8 cellular contexts compared by ENCODE assay signal in genomic region chr10:103693070-103693811, GRCh38.
DNase-seq lines count a peak whose midpoint lies in the region; ATAC-seq and TF ChIP-seq lines count a peak whose summit lies in the region.

No MANE protein-coding gene starts in this region.

- POLR2A ChIA-PET in T-cell (lab: Charles Lee): no interaction called here
- POLR2A ChIA-PET in naive thymus-derived CD4-positive, alpha-beta T cell (lab: Charles Lee): interaction anchor here (0.6 kb wide), 1 partner anchor 31 kb away, joined by 3 read pairs; no protein-coding TSS in a partner anchor

- H3K23me2 ChIP-seq in H9 (ENCODE audit: insufficient read length, low read depth, low read length, poor library complexity, severe bottlenecking): peaks cover 13% of the 10 kb centered on the region

- WGBS in H9 (ENCODE audit: extremely low coverage, insufficient read length, low lambda C conversion rate): no CpG with 5 or more reads among the region's 62 CpGs

- H3K23ac ChIP-seq in H9 (ENCODE audit: insufficient read length, low read depth, low read length): no peak overlapping the region

- no peak overlapping the region for H2BK20ac ChIP-seq in H9 (ENCODE audit: low read depth, low read length, poor library complexity, severe bottlenecking)

- DNase-seq in H9 (no peak), T-cell (peak in 19 of 34 experiments; percentile 8 to 47 (median 23)), cerebellum (ENCODE audit: low spot score) (peak; percentile 77), MG63 (no peak)
- peak in 7 of 9 donors; percentile 24 to 48 (median 32) for DNase-seq in naive thymus-derived CD4-positive, alpha-beta T cell

- H3K4me1 Mint-ChIP-seq in H9 (peaks cover 29 to 39% of the 10 kb centered on the region in 2 experiments), T-cell (peaks cover 23 to 44% (median 32%) of the 10 kb centered on the region in 3 donors)
- H3K4me1 Mint-ChIP-seq in naive thymus-derived CD4-positive, alpha-beta T cell: peaks cover 17 to 48% (median 26%) of the 10 kb centered on the region in 7 donors

- H3K9me3 Mint-ChIP-seq in H9 (no peaks in the 10 kb centered on the region), T-cell (no peaks in the 10 kb centered on the region)
- H3K9me3 Mint-ChIP-seq in naive thymus-derived CD4-positive, alpha-beta T cell: no peaks in the 10 kb centered on the region

- peaks cover 5% of the 10 kb centered on the region; the same call in 1 of the 2 replicates for H3K4me1 ChIP-seq in H9 (ENCODE audit: insufficient read depth, low read length)
- H3K4me1 ChIP-seq in naive thymus-derived CD4-positive, alpha-beta T cell (ENCODE audit: control insufficient read depth in 2 of 2, insufficient read depth in 2 of 2, low read length in 2 of 2): peaks cover 16 to 27% of the 10 kb centered on the region in 2 donors

- ATAC-seq in T-cell (replicated peaks in 1 of 4) (peak; percentile 61 to 65 (median 62)), HG02571 (IDR thresholded peaks at IDR 0.05; ENCODE audit: unreplicated experiment) (no peak), HG03565 (IDR thresholded peaks at IDR 0.05; ENCODE audit: unreplicated experiment) (no peak)
- peak; percentile 72 for ATAC-seq in naive thymus-derived CD4-positive, alpha-beta T cell

- no peak overlapping the region for H4K8ac ChIP-seq in H9 (replicated peaks; ENCODE audit: insufficient read length, low read depth, low read length)

- no peak overlapping the region for H3K4ac ChIP-seq in H9 (ENCODE audit: low read depth, low read length)

- no peak overlapping the region for H4K5ac ChIP-seq in H9 (ENCODE audit: insufficient read length, low read depth, low read length)

- H2BK5ac ChIP-seq in H9 (ENCODE audit: insufficient read length, low read length): no peak overlapping the region

- H4K91ac ChIP-seq in H9 (ENCODE audit: insufficient read length, low read depth, low read length): no peak overlapping the region

- H3K79me1 ChIP-seq in H9 (ENCODE audit: insufficient read depth, low read depth, low read length, poor library complexity, severe bottlenecking): no peaks in the 10 kb centered on the region

- H3K27me3 Mint-ChIP-seq in H9 (ENCODE audit: low read depth): peaks cover 69% of the 10 kb centered on the region
- peaks cover 0 to 3% of the 10 kb centered on the region in 2 donors for H3K27me3 Mint-ChIP-seq in T-cell
- peaks cover 0 to 8% (median 0%) of the 10 kb centered on the region in 5 donors for H3K27me3 Mint-ChIP-seq in naive thymus-derived CD4-positive, alpha-beta T cell

- no peak overlapping the region for H3K27ac ChIP-seq in H9 (ENCODE audit: insufficient read length, low read depth, low read length)
- no peak overlapping the region for H3K27ac ChIP-seq in naive thymus-derived CD4-positive, alpha-beta T cell (ENCODE audit: low read depth, low read length)

- no peaks in the 10 kb centered on the region for H4K20me1 ChIP-seq in H9 (ENCODE audit: control insufficient read depth, insufficient read depth, insufficient read length)

- H2BK120ac ChIP-seq in H9 (ENCODE audit: low read depth, low read length, poor library complexity, severe bottlenecking): no peak overlapping the region

- peaks cover 17% of the 10 kb centered on the region; the same call in 1 of the 2 replicates for H3K27me3 ChIP-seq in H9 (ENCODE audit: insufficient read depth, low read length)
- no peaks in the 10 kb centered on the region for H3K27me3 ChIP-seq in naive thymus-derived CD4-positive, alpha-beta T cell (ENCODE audit: control insufficient read depth in 2 of 2, insufficient read depth in 2 of 2, low read length in 2 of 2)
- H3K27me3 ChIP-seq in MG63: no peaks in the 10 kb centered on the region

- intact Hi-C loops in naive thymus-derived CD4-positive, alpha-beta T cell (cut with micrococcal nuclease): loop anchor here in 1 of 2 donors (1.0 kb wide), 1 partner anchor 15 kb away; no protein-coding TSS in a partner anchor

- no peak overlapping the region for H3K27ac Mint-ChIP-seq in H9
- peak overlapping the region; percentile 61 to 83 for H3K27ac Mint-ChIP-seq in T-cell
- H3K27ac Mint-ChIP-seq in naive thymus-derived CD4-positive, alpha-beta T cell: peak overlapping the region; percentile 54 to 87 (median 75)

- no peak overlapping the region for H3K18ac ChIP-seq in H9 (ENCODE audit: insufficient read length, low read depth, low read length)

- no peak overlapping the region for H2AFZ ChIP-seq in H9 (ENCODE audit: low read length)

- H3K56ac ChIP-seq in H9 (ENCODE audit: insufficient read length, low read depth, low read length): no peak overlapping the region

- peak overlapping the region; percentile 63 for H3K4me2 ChIP-seq in H9 (ENCODE audit: insufficient read depth, insufficient read length, low read length)

- H2BK12ac ChIP-seq in H9 (ENCODE audit: insufficient read length, low read depth, low read length): no peak overlapping the region

- H3K36me3 Mint-ChIP-seq in H9 (ENCODE audit: insufficient read depth in 1 of 3, low read depth in 3 of 3): no peaks in the 10 kb centered on the region
- no peaks in the 10 kb centered on the region for H3K36me3 Mint-ChIP-seq in T-cell
- peaks cover 0 to 2% (median 0%) of the 10 kb centered on the region in 5 donors for H3K36me3 Mint-ChIP-seq in naive thymus-derived CD4-positive, alpha-beta T cell

- no peak for TF ChIP-seq CTCF in GM12875 (IDR thresholded peaks at IDR 0.05; ENCODE audit: borderline replicate concordance, insufficient read depth, low read depth, low read length)
- TF ChIP-seq CTCF in H9 (conservative IDR thresholded peaks at IDR 0.05): no peak

- H3K9ac ChIP-seq in H9 (ENCODE audit: extremely low read depth, insufficient read length, low read length): no peak overlapping the region

- no peak overlapping the region for H3T11ph ChIP-seq in H9 (ENCODE audit: low read length)

- H3K9me3 ChIP-seq in H9 (ENCODE audit: control insufficient read depth, low read depth, low read length) (no peaks in the 10 kb centered on the region), MG63 (no peaks in the 10 kb centered on the region)
- no peaks in the 10 kb centered on the region for H3K9me3 ChIP-seq in naive thymus-derived CD4-positive, alpha-beta T cell (ENCODE audit: control insufficient read depth in 2 of 3, low read length in 3 of 3)

- H3K79me2 ChIP-seq in H9 (ENCODE audit: insufficient read depth, low read length): no peaks in the 10 kb centered on the region

- CTCF ChIA-PET in T-cell (lab: Charles Lee): no interaction called here
- CTCF ChIA-PET in naive thymus-derived CD4-positive, alpha-beta T cell (lab: Charles Lee): interaction anchor here (1.2 kb wide), 1 partner anchor 20 kb away, joined by 4 read pairs; no protein-coding TSS in a partner anchor

- H3K4me3 Mint-ChIP-seq in H9: peak overlapping the region; percentile 58 to 87
- peak overlapping the region; percentile 87 to 91 (median 87) for H3K4me3 Mint-ChIP-seq in T-cell
- H3K4me3 Mint-ChIP-seq in naive thymus-derived CD4-positive, alpha-beta T cell: peak overlapping the region; percentile 84 to 99 (median 91)

- no peaks in the 10 kb centered on the region for H3K36me3 ChIP-seq in naive thymus-derived CD4-positive, alpha-beta T cell (ENCODE audit: control insufficient read depth in 2 of 3, insufficient read depth in 3 of 3, low read length in 3 of 3)
- no peaks in the 10 kb centered on the region for H3K36me3 ChIP-seq in MG63

- no peak overlapping the region for H2AK5ac ChIP-seq in H9 (ENCODE audit: insufficient read length, low read length)

- no peak overlapping the region for H2BK15ac ChIP-seq in H9 (ENCODE audit: low read depth, low read length)

- H3K14ac ChIP-seq in H9 (ENCODE audit: insufficient read depth, low read length): no peak overlapping the region

- H3K4me3 ChIP-seq in GM12875 (ENCODE audit: low read depth, low read length): peak overlapping the region; percentile 89
- H3K4me3 ChIP-seq in naive thymus-derived CD4-positive, alpha-beta T cell (ENCODE audit: low read length): peak overlapping the region; percentile 76
- H3K4me3 ChIP-seq in MG63: no peak overlapping the region

Comparison
In these comparisons a context has a peak if more than half of its experiments do, and no peak if none do; other contexts are left out.
1. DNase-seq: peak in T-cell (19 of 34), cerebellum (single experiment) and naive thymus-derived CD4-positive, alpha-beta T cell (7 of 9); none in H9 (single experiment) and MG63 (single experiment).
2. H3K27ac Mint-ChIP-seq: peak in T-cell (2 of 2) and naive thymus-derived CD4-positive, alpha-beta T cell (9 of 9); none in H9 (0 of 3).
3. ATAC-seq: peak in T-cell (4 of 4) and naive thymus-derived CD4-positive, alpha-beta T cell (single experiment); none in HG02571 (single experiment) and HG03565 (single experiment).
4. Peak in every context shown above with its lines, with median percentiles within 50 percentile points of each other: H3K4me3 Mint-ChIP-seq.